In the genomic region with DNA sequence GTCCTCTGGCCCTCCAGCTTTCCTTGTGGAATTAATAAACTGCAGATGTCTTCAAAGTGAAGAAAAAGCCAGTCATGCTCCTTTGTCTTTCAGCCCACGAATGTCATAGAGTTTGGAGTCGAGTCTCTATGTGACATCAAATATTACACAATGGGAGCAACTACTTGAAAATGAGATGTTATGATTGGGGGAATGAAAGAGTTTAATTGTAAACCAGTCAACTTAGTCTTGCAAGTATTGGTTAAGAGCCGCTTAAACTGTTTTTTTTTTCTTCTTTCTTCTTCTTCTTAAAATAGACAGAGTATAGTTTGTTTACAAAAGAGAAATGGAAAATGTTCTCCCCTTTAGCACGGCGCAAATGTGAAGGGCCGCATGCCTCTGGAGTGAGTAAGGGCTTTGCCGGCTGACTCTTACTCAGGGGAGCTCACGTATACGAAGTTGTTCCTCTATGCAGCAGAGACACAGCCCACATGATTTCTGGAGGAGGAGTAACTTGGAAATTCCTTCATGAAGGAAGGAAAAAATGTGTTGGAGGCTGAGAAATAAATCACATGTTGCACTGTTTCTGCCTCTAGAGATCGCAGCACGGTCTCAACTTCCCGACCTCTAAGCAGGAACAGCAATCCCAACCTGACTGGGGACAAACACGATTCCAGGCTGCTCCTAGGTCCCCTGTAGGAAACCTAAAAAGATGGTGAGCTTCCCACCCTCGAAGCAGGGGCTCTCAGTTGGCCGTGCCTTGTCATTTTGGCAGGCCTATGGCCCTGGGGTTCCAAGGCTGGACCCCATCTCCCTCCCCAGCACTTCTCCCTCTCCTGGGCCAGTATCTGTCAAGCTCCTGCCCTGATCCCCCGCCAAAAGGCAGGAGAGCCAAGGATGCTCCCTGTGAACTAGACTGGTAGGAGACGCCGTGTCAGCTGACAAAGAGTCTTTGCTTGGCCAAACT, we compare ENCODE assay signal across 1 cellular context.
TF ChIP-seq lines count a peak whose summit lies in the region.

No MANE protein-coding gene starts in this region.

TF ChIP-seq in SK-N-SH treated with all-trans-retinoic acid at 6 μM for 48 hours, 23 proteins besides CTCF, POLR2A, EP300 and RAD21 (continued from another document):
- TF ChIP-seq ISL1 (CRISPR knock-in tag; IDR thresholded peaks at IDR 0.05), result peak; percentile 11; the same call in 1 of the 2 replicates
- TF ChIP-seq, protein P1, sequence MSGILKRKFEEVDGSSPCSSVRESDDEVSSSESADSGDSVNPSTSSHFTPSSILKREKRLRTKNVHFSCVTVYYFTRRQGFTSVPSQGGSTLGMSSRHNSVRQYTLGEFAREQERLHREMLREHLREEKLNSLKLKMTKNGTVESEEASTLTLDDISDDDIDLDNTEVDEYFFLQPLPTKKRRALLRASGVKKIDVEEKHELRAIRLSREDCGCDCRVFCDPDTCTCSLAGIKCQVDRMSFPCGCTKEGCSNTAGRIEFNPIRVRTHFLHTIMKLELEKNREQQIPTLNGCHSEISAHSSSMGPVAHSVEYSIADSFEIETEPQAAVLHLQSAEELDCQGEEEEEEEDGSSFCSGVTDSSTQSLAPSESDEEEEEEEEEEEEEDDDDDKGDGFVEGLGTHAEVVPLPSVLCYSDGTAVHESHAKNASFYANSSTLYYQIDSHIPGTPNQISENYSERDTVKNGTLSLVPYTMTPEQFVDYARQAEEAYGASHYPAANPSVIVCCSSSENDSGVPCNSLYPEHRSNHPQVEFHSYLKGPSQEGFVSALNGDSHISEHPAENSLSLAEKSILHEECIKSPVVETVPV (CRISPR knock-in tag; IDR thresholded peaks at IDR 0.05), result no peak
- no peak for TF ChIP-seq ARNTL (CRISPR knock-in tag; IDR thresholded peaks at IDR 0.05; ENCODE audit: borderline replicate concordance, low read depth)
- TF ChIP-seq RARB (CRISPR knock-in tag; IDR thresholded peaks at IDR 0.05), result no peak
- TF ChIP-seq SNAI2 (CRISPR knock-in tag; IDR thresholded peaks at IDR 0.05), result no peak; the same call in 1 of the 2 replicates
- no peak for TF ChIP-seq ZFP30 (CRISPR knock-in tag; IDR thresholded peaks at IDR 0.05)
